In genomic region chr2:57278451-57278850, GRCh38 we compare ENCODE assay signal across 16 cellular contexts.
"Had no signal": no experiment of that assay in that cellular context is flagged by ENCODE, and none has a peak within 500 bp of the region (broad histone marks: within the 10 kb centered on the region; RNA-seq: fewer than 3 reads in every experiment).

No MANE protein-coding gene starts in this region.

- ATAC-seq: activated CD8-positive, alpha-beta memory T cell treated with anti-CD3 and anti-CD28 coated beads, Interleukin-2, amount 10 ng/mL, durations not matched to agents 7 days and 5 days; foreskin keratinocyte; lower lobe of right lung; stimulated activated naive B cell treated with anti-CD40 and anti-IgM and Interleukin-4, amounts not matched to agents 10 μg/mL and 1 μg/mL and 100 μg/mL, for 72 hours had no signal

- DNase-seq: activated CD4-positive, alpha-beta memory T cell treated with anti-CD3 and anti-CD28 coated beads, Interleukin-2, amount 10 ng/mL, durations not matched to agents 7 days and 5 days; activated CD4-positive, alpha-beta T cell treated with anti-CD3 and anti-CD28 coated beads for 48 hours; activated CD4-positive, CD25-positive, alpha-beta regulatory T cell; activated CD8-positive, alpha-beta memory T cell treated with anti-CD3 and anti-CD28 coated beads, Interleukin-2, amount 10 ng/mL, durations not matched to agents 7 days and 5 days; amniotic stem cell; effector memory CD4-positive, alpha-beta T cell; foreskin keratinocyte; lower lobe of right lung; nephron progenitor cell; occipital lobe; posterior cingulate gyrus; spleen; stimulated activated naive B cell treated with anti-CD40 and anti-IgM and Interleukin-4, amounts not matched to agents 10 μg/mL and 1 μg/mL and 100 μg/mL, for 72 hours; T-helper 9 cell had no signal

- H3K27me3 ChIP-seq: cardiac muscle cell, foreskin keratinocyte, spleen had no signal

- H3K36me3 ChIP-seq: cardiac muscle cell, lower lobe of right lung, spleen had no signal

- H3K27ac ChIP-seq: cardiac muscle cell, epithelial cell of prostate, foreskin keratinocyte, lower lobe of right lung, spleen had no signal

- H3K4me3 ChIP-seq: cardiac muscle cell, lower lobe of right lung, spleen had no signal

- H3K4me1 ChIP-seq: foreskin keratinocyte, lower lobe of right lung, spleen had no signal
